20 cellular contexts compared by ENCODE assay signal in the genomic region with DNA sequence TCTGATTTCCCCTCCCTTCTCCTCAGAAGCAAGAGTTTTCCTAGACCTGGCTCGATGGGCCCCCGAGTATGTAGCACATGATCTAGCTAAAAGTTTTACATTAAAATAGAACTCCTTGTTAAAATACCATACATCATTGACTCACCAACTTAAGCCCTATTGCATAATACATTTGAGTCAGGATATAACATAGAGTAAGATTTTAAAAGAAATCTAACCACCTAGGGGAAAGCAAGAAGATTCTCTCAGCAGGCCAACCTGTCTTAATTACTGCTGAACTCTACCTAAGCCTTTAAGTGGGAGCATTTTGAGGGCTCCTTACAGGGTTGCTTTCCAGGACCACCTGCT. TPM values are rescaled to one million over a fixed set of nuclear protein-coding genes. Genes with fewer than 3 reads are reported as not detected.
DNase-seq lines count a peak whose midpoint lies in the region; ATAC-seq, FAIRE-seq and TF ChIP-seq lines count a peak whose summit lies in the region.
"Had no signal": no experiment of that assay in that cellular context is flagged by ENCODE, and none has a peak within 500 bp of the region (broad histone marks: within the 10 kb centered on the region; RNA-seq: fewer than 3 reads in every experiment).

No MANE protein-coding gene starts in this region.

- FAIRE-seq in H1 (lab: Jason Lieb, UNC) = no peak

- H3K4me1 Mint-ChIP-seq in MCF 10A (ENCODE audit: insufficient read depth, unreplicated experiment) = peaks cover 17% of the 10 kb centered on the region

- H3K4ac ChIP-seq in H1 (replicated peaks; ENCODE audit: insufficient read length, low read depth, low read length) = no peak overlapping the region

- no peak for ATAC-seq in HG03135 (IDR thresholded peaks at IDR 0.05; ENCODE audit: unreplicated experiment)
- ATAC-seq: GM23338; stimulated activated naive B cell treated with anti-CD40 and anti-IgM and Interleukin-4, amounts not matched to agents 10 μg/mL and 1 μg/mL and 100 μg/mL, for 72 hours had no signal

- H4K20me1 ChIP-seq in H1 (replicated peaks in 1 of 2; ENCODE audit: control insufficient read depth in 1 of 2, insufficient read depth in 2 of 2, low read length in 2 of 2) = no peaks in the 10 kb centered on the region

- H2AK5ac ChIP-seq in H1 (ENCODE audit: low read depth, low read length) = no peak overlapping the region

- TF ChIP-seq EP300 in H1 (IDR thresholded peaks at IDR 0.05; ENCODE audit: borderline replicate concordance in 1 of 2, low read depth in 2 of 2, low read length in 2 of 2) = no peak

- H4K5ac ChIP-seq in H1 (ENCODE audit: insufficient read length, low read depth, low read length) = no peak overlapping the region

- no peak overlapping the region for H2BK20ac ChIP-seq in H1 (ENCODE audit: low read length)

- H2BK120ac ChIP-seq in H1 (replicated peaks; ENCODE audit: low read depth, low read length) = no peak overlapping the region

- no peaks in the 10 kb centered on the region for H3K79me2 ChIP-seq in H1 (ENCODE audit: control insufficient read depth in 1 of 2, insufficient read depth in 2 of 2, low read length in 2 of 2)
- H3K79me2 ChIP-seq: parathyroid adenoma had no signal

- TF ChIP-seq CTCF in MCF 10A (IDR thresholded peaks at IDR 0.05; ENCODE audit: unreplicated experiment) (no peak), breast epithelium (IDR thresholded peaks at IDR 0.05) (no peak), H1 (IDR thresholded peaks at IDR 0.05; ENCODE audit: control extremely low read depth in 1 of 3, insufficient read depth in 1 of 3, low read depth in 1 of 3, low read length in 3 of 3) (no peak), tibial artery (IDR thresholded peaks at IDR 0.05) (no peak)

- no peak overlapping the region for H4K8ac ChIP-seq in H1 (ENCODE audit: extremely low read depth, insufficient read depth, low read length)

- POLR2A ChIA-PET in MCF 10A (lab: Yijun Ruan, JAX) (interaction anchor here (0.8 to 1.5 kb wide), 3 partner anchors 10 to 38 kb away, joined by 3 to 7 read pairs (median 6); no protein-coding TSS in a partner anchor), H1 (lab: Charles Lee; ENCODE audit: partially characterized antibody) (no interaction called here)

- H3K79me1 ChIP-seq in H1 (ENCODE audit: low read depth, low read length) = no peaks in the 10 kb centered on the region

- no peak for TF ChIP-seq POLR2A in breast epithelium (IDR thresholded peaks at IDR 0.05)
- TF ChIP-seq POLR2A in H1 (IDR thresholded peaks at IDR 0.05; ENCODE audit: control extremely low read depth in 1 of 2, low read depth in 2 of 2, low read length in 2 of 2) = no peak

- H3K4me3 ChIP-seq in breast epithelium = no peak overlapping the region
- H3K4me3 ChIP-seq in H1 (ENCODE audit: extremely low read depth in 1 of 4, insufficient read depth in 2 of 4, low read depth in 3 of 4, low read length in 4 of 4) = no peak overlapping the region
- no peak overlapping the region for H3K4me3 ChIP-seq in muscle layer of colon (ENCODE audit: low read depth in 1 of 2, low read length in 2 of 2)
- no peak overlapping the region for H3K4me3 ChIP-seq in tibial artery
- H3K4me3 ChIP-seq: GM23338 had no signal

- no peak overlapping the region for H3K27ac ChIP-seq in breast epithelium
- H3K27ac ChIP-seq in H1 (ENCODE audit: low read depth, low read length) = no peak overlapping the region
- H3K27ac ChIP-seq in muscle layer of colon (ENCODE audit: low read depth, low read length) = peak overlapping the region; percentile 62
- H3K27ac ChIP-seq in tibial artery = peak overlapping the region; percentile 79 to 92
- H3K27ac ChIP-seq: C4-2B, parathyroid adenoma had no signal

- H2BK12ac ChIP-seq in H1 (ENCODE audit: low read depth, low read length) = no peak overlapping the region

- no peak overlapping the region for H2BK5ac ChIP-seq in H1 (ENCODE audit: low read depth, low read length)

- H3K9me3 Mint-ChIP-seq in MCF 10A (ENCODE audit: unreplicated experiment) = no peaks in the 10 kb centered on the region
- H3K9me3 Mint-ChIP-seq: GM23338; IgD-negative memory B cell; stimulated activated naive B cell treated with anti-CD40 and anti-IgM and Interleukin-4, amounts not matched to agents 10 μg/mL and 1 μg/mL and 100 μg/mL, for 72 hours had no signal

- no peaks in the 10 kb centered on the region for H3K23me2 ChIP-seq in H1 (ENCODE audit: low read depth, low read length)

- H3K9ac ChIP-seq in H1 (replicated peaks in 1 of 4; ENCODE audit: extremely low read depth in 1 of 4, low read depth in 3 of 4, low read length in 3 of 4) = no peak overlapping the region
- H3K9ac ChIP-seq in muscle layer of colon (ENCODE audit: low read length) = no peak overlapping the region
- H3K9ac ChIP-seq: parathyroid adenoma had no signal

- no peaks in the 10 kb centered on the region for H3K36me3 Mint-ChIP-seq in MCF 10A (ENCODE audit: insufficient read depth, unreplicated experiment)
- H3K36me3 Mint-ChIP-seq: activated naive CD8-positive, alpha-beta T cell; IgD-negative memory B cell; stimulated activated naive B cell treated with anti-CD40 and anti-IgM and Interleukin-4, amounts not matched to agents 10 μg/mL and 1 μg/mL and 100 μg/mL, for 72 hours had no signal

- intact Hi-C loops in MCF 10A (cut with micrococcal nuclease) (no loop called here), breast epithelium (cut with DNase I; ENCODE audit: low total_unique reads) (no loop called here), tibial artery (cut with DNase I; ENCODE audit: low total_unique reads) (no loop called here)

- DNase-seq in MCF 10A (ENCODE audit: unreplicated experiment) (peak; percentile 51), breast epithelium (ENCODE audit: low spot score in 2 of 2) (no peak), H1 (ENCODE audit: low read depth in 1 of 2, low spot score in 2 of 2) (no peak), tibial artery (no peak), GOT3 (lab: John Stamatoyannopoulos, UW) (no peak)
- no peak for DNase-seq in activated CD4-positive, alpha-beta T cell treated with anti-CD3 and anti-CD28 coated beads, Interleukin-2, amount 50 U/mL, for 48 hours
- DNase-seq: activated T-cell treated with anti-CD3 and anti-CD28 coated beads, Interleukin-2, amount 50 U/mL, for 1 hour; caudate nucleus; effector CD4-positive, alpha-beta T cell; OCI-M1; stimulated activated naive B cell treated with anti-CD40 and anti-IgM and Interleukin-4, amounts not matched to agents 10 μg/mL and 1 μg/mL and 100 μg/mL, for 72 hours had no signal

- H3K27me3 ChIP-seq in breast epithelium (no peaks in the 10 kb centered on the region), H1 (replicated peaks in 1 of 4; ENCODE audit: control insufficient read depth in 3 of 4, extremely low read depth in 1 of 4, insufficient read depth in 3 of 4, low read length in 3 of 4) (peaks cover 7 to 42% (median 30%) of the 10 kb centered on the region in 4 experiments), muscle layer of colon (ENCODE audit: control insufficient read depth in 1 of 2, insufficient read depth in 2 of 2, low read length in 2 of 2) (no peaks in the 10 kb centered on the region), tibial artery (no peaks in the 10 kb centered on the region)

- CTCF ChIA-PET in MCF 10A (lab: Yijun Ruan, JAX) = interaction anchor here (0.6 to 4.6 kb wide), 4 partner anchors 8 to 347 kb away, joined by 3 to 26 read pairs (median 3); no protein-coding TSS in a partner anchor
- CTCF ChIA-PET in H1 (lab: Charles Lee; ENCODE audit: partially characterized antibody) = interaction anchor here (0.5 to 1.8 kb wide), 4 partner anchors 59 to 524 kb away, joined by 3 to 6 read pairs (median 4); no protein-coding TSS in a partner anchor

- no peaks in the 10 kb centered on the region for H3K4me1 ChIP-seq in breast epithelium
- no peaks in the 10 kb centered on the region for H3K4me1 ChIP-seq in H1 (replicated peaks in 1 of 4; ENCODE audit: control insufficient read depth in 3 of 4, insufficient read depth in 4 of 4, low read length in 3 of 4)
- H3K4me1 ChIP-seq in muscle layer of colon (ENCODE audit: insufficient read depth, low read length) = peaks cover 52% of the 10 kb centered on the region
- H3K4me1 ChIP-seq in tibial artery = peaks cover 0 to 59% (median 25%) of the 10 kb centered on the region in 4 donors
- H3K4me1 ChIP-seq: parathyroid adenoma had no signal

- no peak overlapping the region for H3K27ac Mint-ChIP-seq in MCF 10A (ENCODE audit: low read depth, unreplicated experiment)
- H3K27ac Mint-ChIP-seq: activated naive CD8-positive, alpha-beta T cell; GM23338; IgD-negative memory B cell; stimulated activated naive B cell treated with anti-CD40 and anti-IgM and Interleukin-4, amounts not matched to agents 10 μg/mL and 1 μg/mL and 100 μg/mL, for 72 hours had no signal

- no peak overlapping the region for H3K56ac ChIP-seq in H1 (replicated peaks; ENCODE audit: insufficient read length, low read depth, low read length)

- 81% methylated on average over 2 of the region's 2 CpGs; no CpG with 5 or more reads in 1 of the 2 experiments for WGBS in H1 (ENCODE audit: extremely low coverage in 1 of 2, insufficient coverage in 1 of 2, insufficient read length in 1 of 2, insufficient replicate concordance in 2 of 2, low coverage in 1 of 2, low lambda C conversion rate in 2 of 2, missing lambda C conversion rate in 1 of 2), 2 experiments

- H3K9me3 ChIP-seq in breast epithelium (no peaks in the 10 kb centered on the region), H1 (ENCODE audit: insufficient read depth in 2 of 2, low read depth in 1 of 2, low read length in 1 of 2) (no peaks in the 10 kb centered on the region), muscle layer of colon (ENCODE audit: low read length) (no peaks in the 10 kb centered on the region), tibial artery (no peaks in the 10 kb centered on the region)

- no peaks in the 10 kb centered on the region for H3K36me3 ChIP-seq in breast epithelium
- H3K36me3 ChIP-seq in H1 (ENCODE audit: control insufficient read depth in 2 of 4, insufficient read depth in 4 of 4, low read length in 3 of 4) = no peaks in the 10 kb centered on the region
- peaks cover 81% of the 10 kb centered on the region for H3K36me3 ChIP-seq in muscle layer of colon (ENCODE audit: insufficient read depth, low read length)
- H3K36me3 ChIP-seq in tibial artery = peaks cover 0 to 10% (median 6%) of the 10 kb centered on the region in 3 donors

- H3K23ac ChIP-seq in H1 (ENCODE audit: insufficient read length) = no peak overlapping the region

- no peak overlapping the region for H3K14ac ChIP-seq in H1 (ENCODE audit: insufficient read length)

- no peak overlapping the region for H3K18ac ChIP-seq in H1 (ENCODE audit: extremely low read depth, low read length)

- no peaks in the 10 kb centered on the region for H3K27me3 Mint-ChIP-seq in MCF 10A (ENCODE audit: insufficient read depth, unreplicated experiment)

- no peak overlapping the region for H2AFZ ChIP-seq in H1 (ENCODE audit: low read length)
- H2AFZ ChIP-seq: GM23338, parathyroid adenoma had no signal

- no TSS peak for BruUV-seq in MCF 10A (replicated peaks; lab: Mats Ljungman, UMichigan)

- H3K4me3 Mint-ChIP-seq in MCF 10A (ENCODE audit: unreplicated experiment) = no peak overlapping the region
- H3K4me3 Mint-ChIP-seq: activated naive CD8-positive, alpha-beta T cell; GM23338; IgD-negative memory B cell; stimulated activated naive B cell treated with anti-CD40 and anti-IgM and Interleukin-4, amounts not matched to agents 10 μg/mL and 1 μg/mL and 100 μg/mL, for 72 hours had no signal

- no peak overlapping the region for H3K4me2 ChIP-seq in H1 (ENCODE audit: insufficient read depth in 1 of 2, low read depth in 2 of 2, low read length in 2 of 2)
- H3K4me2 ChIP-seq: GM23338 had no signal

- no peak overlapping the region for H2BK15ac ChIP-seq in H1 (ENCODE audit: low read length)

- TF ChIP-seq RAD21 in H1 (IDR thresholded peaks at IDR 0.05 in 1 of 2, conservative IDR thresholded peaks at IDR 0.05 in 1 of 2; ENCODE audit: low read depth in 2 of 2, low read length in 2 of 2) = no peak

- no peak overlapping the region for H4K91ac ChIP-seq in H1 (replicated peaks; ENCODE audit: insufficient read length, low read length)

RNA-seq across cellular contexts. Expression of gene TMEM252, which starts 39.5 kb away (rescaled TPM):
- total RNA-seq in MCF 10A (2022) (not detected in 2 replicates), breast epithelium (not detected)
- total RNA-seq in H1 (2021; fragmentation: NEBNext Ultra II Directional; extraction: Animal tissue kit (Norgen Biotek cat#: 25700)) = not detected in 2 replicates
- not detected in 2 replicates for polyA plus RNA-seq in H1 (2011; rRNA removed)
- polyA plus RNA-seq in H1 (2011; cell fraction: cytosol; rRNA removed) = not detected
- not detected for polyA plus RNA-seq in H1 (2011; cell fraction: nucleus; rRNA removed)
- polyA plus RNA-seq in H1 (2012, experiment 1 of 2) = not detected in 4 replicates
- polyA plus RNA-seq in H1 (2012, experiment 2 of 2) = not detected
- polyA plus RNA-seq in H1 (2013, experiment 1 of 2) = not detected
- not detected for polyA plus RNA-seq in H1 (2013, experiment 2 of 2)
- not detected in 2 replicates for polyA minus RNA-seq in H1 (2011; rRNA and poly(A)+ RNA removed)
- polyA minus RNA-seq in H1 (2011; cell fraction: cytosol; rRNA and poly(A)+ RNA removed) = not detected
- polyA minus RNA-seq in H1 (2011; cell fraction: nucleus; rRNA and poly(A)+ RNA removed) = not detected
- total RNA-seq: A673, GM23338, urinary bladder had no signal
- polyA plus RNA-seq: GM23338, IgD-negative memory B cell had no signal

Comparison
In these comparisons a context has a peak if more than half of its experiments do, and no peak if none do; other contexts are left out.
1. H3K27ac ChIP-seq: peak in muscle layer of colon (single experiment) and tibial artery (2 of 2); none in breast epithelium (0 of 2) and H1 (single experiment).